In genomic region chr6:87916446-87916845, GRCh38 we compare ENCODE assay signal across 24 cellular contexts.
DNase-seq lines count a peak whose midpoint lies in the region; ATAC-seq and TF ChIP-seq lines count a peak whose summit lies in the region.
"Had no signal": no experiment of that assay in that cellular context is flagged by ENCODE, and none has a peak within 500 bp of the region (broad histone marks: within the 10 kb centered on the region; RNA-seq: fewer than 3 reads in every experiment).

No MANE protein-coding gene starts in this region.

- no peaks in the 10 kb centered on the region for H4K20me1 ChIP-seq in MM.1S (ENCODE audit: insufficient read depth, low read length)
- H4K20me1 ChIP-seq: BLaER1 had no signal

- H3K4me1 ChIP-seq in MM.1S (ENCODE audit: low read length) = peaks cover 88% of the 10 kb centered on the region
- peaks cover 0 to 3% (median 0%) of the 10 kb centered on the region in 4 donors for H3K4me1 ChIP-seq in sigmoid colon

- ATAC-seq in stimulated activated memory B cell treated with anti-CD40 and anti-IgM and Interleukin-4, amounts not matched to agents 10 μg/mL and 1 μg/mL and 100 μg/mL, for 72 hours = no peak
- ATAC-seq in omental fat pad (ENCODE audit: low FRiP score) = no peak
- ATAC-seq: HCT116, Panc1 had no signal

- H3K9me3 Mint-ChIP-seq in stimulated activated memory B cell treated with anti-CD40 and anti-IgM and Interleukin-4, amounts not matched to agents 10 μg/mL and 1 μg/mL and 100 μg/mL, for 72 hours = no peaks in the 10 kb centered on the region

- H3K27me3 ChIP-seq in MM.1S (replicated peaks; ENCODE audit: insufficient read depth, low read length) (no peaks in the 10 kb centered on the region), sigmoid colon (no peaks in the 10 kb centered on the region)
- H3K27me3 ChIP-seq: BLaER1 had no signal

- H2AFZ ChIP-seq in MM.1S (ENCODE audit: low read length) = no peak overlapping the region

- H3K4me3 ChIP-seq in MM.1S (ENCODE audit: low read length) (no peak overlapping the region), sigmoid colon (no peak overlapping the region)
- H3K4me3 ChIP-seq: BLaER1 had no signal

- H3K4me2 ChIP-seq in MM.1S (ENCODE audit: low read depth, low read length) = no peak overlapping the region
- H3K4me2 ChIP-seq: BLaER1 had no signal

- 92 to 100% methylated on average over 1 of the region's 1 CpG for WGBS in sigmoid colon, 2 donors

- peaks cover 24% of the 10 kb centered on the region for H3F3A ChIP-seq in MM.1S (ENCODE audit: insufficient read depth, low read length)

- H3K36me3 ChIP-seq in MM.1S (replicated peaks; ENCODE audit: insufficient read depth, low read length) (no peaks in the 10 kb centered on the region), sigmoid colon (no peaks in the 10 kb centered on the region)
- H3K36me3 ChIP-seq: BLaER1 had no signal

- no peaks in the 10 kb centered on the region for H3K79me2 ChIP-seq in MM.1S (ENCODE audit: low read length)

- TF ChIP-seq EP300 in sigmoid colon (IDR thresholded peaks at IDR 0.05) = no peak

- no peaks in the 10 kb centered on the region for H3K36me3 Mint-ChIP-seq in stimulated activated memory B cell treated with anti-CD40 and anti-IgM and Interleukin-4, amounts not matched to agents 10 μg/mL and 1 μg/mL and 100 μg/mL, for 72 hours
- H3K36me3 Mint-ChIP-seq: CD4-positive, CD25-positive, alpha-beta regulatory T cell had no signal

- DNase-seq in NCI-H82 (lab: John Stamatoyannopoulos, UW) (peak; percentile 54), NCI-H82 treated with DMSO at 0.1 percent for 48 hours (lab: John Stamatoyannopoulos, UW; ENCODE audit: unreplicated experiment) (no peak), MM.1S (no peak), omental fat pad (ENCODE audit: low spot score) (no peak), sigmoid colon (no peak), DMS 273 (lab: John Stamatoyannopoulos, UW; ENCODE audit: unreplicated experiment) (no peak)
- DNase-seq: 8988T; ACHN; CD4-positive, CD25-positive, alpha-beta regulatory T cell; GOT3; NCI-H1417; NCI-H1694; NCI-H2029 treated with DMSO at 0.1 percent for 48 hours; NCI-H226; NCI-H510A; NCI-H748 treated with DMSO at 0.1 percent for 48 hours; NK-92 treated with Interleukin-12 subunit alpha and Interleukin-12 subunit beta, amount 100 ng/mL, for 24 hours; SHP77 treated with DMSO at 0.1 percent for 48 hours had no signal

- H3K27ac ChIP-seq in MM.1S (ENCODE audit: low read length) (peak overlapping the region; percentile 91; the same call in 1 of the 2 replicates), sigmoid colon (no peak overlapping the region)
- H3K27ac ChIP-seq: BLaER1, RWPE1 had no signal

- no peaks in the 10 kb centered on the region for H3K27me3 Mint-ChIP-seq in stimulated activated memory B cell treated with anti-CD40 and anti-IgM and Interleukin-4, amounts not matched to agents 10 μg/mL and 1 μg/mL and 100 μg/mL, for 72 hours

- H3K9me3 ChIP-seq in MM.1S (replicated peaks; ENCODE audit: insufficient read depth, low read length) (no peaks in the 10 kb centered on the region), sigmoid colon (no peaks in the 10 kb centered on the region)

- no peak for TF ChIP-seq CTCF in MM.1S (IDR thresholded peaks at IDR 0.05; ENCODE audit: low read length)
- TF ChIP-seq CTCF in omental fat pad (IDR thresholded peaks at IDR 0.05) = no peak
- TF ChIP-seq CTCF in sigmoid colon (IDR thresholded peaks at IDR 0.05) = no peak

- H3K9ac ChIP-seq in MM.1S (ENCODE audit: low read length) = no peak overlapping the region
- H3K9ac ChIP-seq: BLaER1 had no signal

- TF ChIP-seq POLR2A in Raji (IDR thresholded peaks at IDR 0.05; ENCODE audit: insufficient read depth, low read depth, low read length) (peak; percentile 43; the same call in 1 of the 2 replicates), sigmoid colon (IDR thresholded peaks at IDR 0.05) (no peak)

- no peaks in the 10 kb centered on the region for H3K9me2 ChIP-seq in MM.1S (replicated peaks; ENCODE audit: insufficient read depth, low read length)

- no peak overlapping the region for H3K4me3 Mint-ChIP-seq in stimulated activated memory B cell treated with anti-CD40 and anti-IgM and Interleukin-4, amounts not matched to agents 10 μg/mL and 1 μg/mL and 100 μg/mL, for 72 hours
- H3K4me3 Mint-ChIP-seq: CD4-positive, CD25-positive, alpha-beta regulatory T cell had no signal

- intact Hi-C loops in sigmoid colon (cut with DNase I) = no loop called here

- peaks cover 32% of the 10 kb centered on the region for H3K4me1 Mint-ChIP-seq in stimulated activated memory B cell treated with anti-CD40 and anti-IgM and Interleukin-4, amounts not matched to agents 10 μg/mL and 1 μg/mL and 100 μg/mL, for 72 hours
- H3K4me1 Mint-ChIP-seq: CD4-positive, CD25-positive, alpha-beta regulatory T cell had no signal

- peak overlapping the region; percentile 19 for H3K27ac Mint-ChIP-seq in stimulated activated memory B cell treated with anti-CD40 and anti-IgM and Interleukin-4, amounts not matched to agents 10 μg/mL and 1 μg/mL and 100 μg/mL, for 72 hours
- H3K27ac Mint-ChIP-seq: CD4-positive, CD25-positive, alpha-beta regulatory T cell had no signal
